In the genomic region with DNA sequence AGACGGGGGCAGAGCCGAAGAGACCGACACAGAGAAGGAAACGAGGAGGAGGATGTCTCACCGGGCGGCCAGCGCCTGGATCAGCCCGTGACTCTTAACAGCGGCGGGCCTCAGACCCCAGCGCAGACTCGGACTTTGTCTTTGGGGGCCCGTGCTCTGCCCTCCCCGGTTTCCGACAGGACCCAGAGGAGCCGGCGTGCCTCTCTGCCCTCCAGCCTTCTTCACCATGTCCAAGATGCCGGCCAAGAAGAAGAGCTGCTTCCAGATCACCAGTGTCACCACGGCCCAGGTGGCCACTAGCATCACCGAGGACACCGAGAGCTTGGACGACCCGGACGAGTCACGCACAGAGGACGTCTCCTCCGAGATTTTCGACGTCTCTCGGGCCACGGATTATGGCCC, we compare ENCODE assay signal across 1 cellular context.
TF ChIP-seq lines count a peak whose summit lies in the region.

No MANE protein-coding gene starts in this region.

TF ChIP-seq in K562, 482 proteins besides CTCF, POLR2A, EP300 and RAD21 (continued from another document):
- TF ChIP-seq, protein P1, sequence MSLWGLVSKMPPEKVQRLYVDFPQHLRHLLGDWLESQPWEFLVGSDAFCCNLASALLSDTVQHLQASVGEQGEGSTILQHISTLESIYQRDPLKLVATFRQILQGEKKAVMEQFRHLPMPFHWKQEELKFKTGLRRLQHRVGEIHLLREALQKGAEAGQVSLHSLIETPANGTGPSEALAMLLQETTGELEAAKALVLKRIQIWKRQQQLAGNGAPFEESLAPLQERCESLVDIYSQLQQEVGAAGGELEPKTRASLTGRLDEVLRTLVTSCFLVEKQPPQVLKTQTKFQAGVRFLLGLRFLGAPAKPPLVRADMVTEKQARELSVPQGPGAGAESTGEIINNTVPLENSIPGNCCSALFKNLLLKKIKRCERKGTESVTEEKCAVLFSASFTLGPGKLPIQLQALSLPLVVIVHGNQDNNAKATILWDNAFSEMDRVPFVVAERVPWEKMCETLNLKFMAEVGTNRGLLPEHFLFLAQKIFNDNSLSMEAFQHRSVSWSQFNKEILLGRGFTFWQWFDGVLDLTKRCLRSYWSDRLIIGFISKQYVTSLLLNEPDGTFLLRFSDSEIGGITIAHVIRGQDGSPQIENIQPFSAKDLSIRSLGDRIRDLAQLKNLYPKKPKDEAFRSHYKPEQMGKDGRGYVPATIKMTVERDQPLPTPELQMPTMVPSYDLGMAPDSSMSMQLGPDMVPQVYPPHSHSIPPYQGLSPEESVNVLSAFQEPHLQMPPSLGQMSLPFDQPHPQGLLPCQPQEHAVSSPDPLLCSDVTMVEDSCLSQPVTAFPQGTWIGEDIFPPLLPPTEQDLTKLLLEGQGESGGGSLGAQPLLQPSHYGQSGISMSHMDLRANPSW (CRISPR knock-in tag; IDR thresholded peaks at IDR 0.05): no peak
- TF ChIP-seq, protein P2, sequence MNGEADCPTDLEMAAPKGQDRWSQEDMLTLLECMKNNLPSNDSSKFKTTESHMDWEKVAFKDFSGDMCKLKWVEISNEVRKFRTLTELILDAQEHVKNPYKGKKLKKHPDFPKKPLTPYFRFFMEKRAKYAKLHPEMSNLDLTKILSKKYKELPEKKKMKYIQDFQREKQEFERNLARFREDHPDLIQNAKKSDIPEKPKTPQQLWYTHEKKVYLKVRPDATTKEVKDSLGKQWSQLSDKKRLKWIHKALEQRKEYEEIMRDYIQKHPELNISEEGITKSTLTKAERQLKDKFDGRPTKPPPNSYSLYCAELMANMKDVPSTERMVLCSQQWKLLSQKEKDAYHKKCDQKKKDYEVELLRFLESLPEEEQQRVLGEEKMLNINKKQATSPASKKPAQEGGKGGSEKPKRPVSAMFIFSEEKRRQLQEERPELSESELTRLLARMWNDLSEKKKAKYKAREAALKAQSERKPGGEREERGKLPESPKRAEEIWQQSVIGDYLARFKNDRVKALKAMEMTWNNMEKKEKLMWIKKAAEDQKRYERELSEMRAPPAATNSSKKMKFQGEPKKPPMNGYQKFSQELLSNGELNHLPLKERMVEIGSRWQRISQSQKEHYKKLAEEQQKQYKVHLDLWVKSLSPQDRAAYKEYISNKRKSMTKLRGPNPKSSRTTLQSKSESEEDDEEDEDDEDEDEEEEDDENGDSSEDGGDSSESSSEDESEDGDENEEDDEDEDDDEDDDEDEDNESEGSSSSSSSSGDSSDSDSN (IDR thresholded peaks at IDR 0.05; ENCODE audit: borderline replicate concordance in 1 of 2, low read depth in 2 of 2, low read length in 2 of 2): no peak
- TF ChIP-seq, protein P3, sequence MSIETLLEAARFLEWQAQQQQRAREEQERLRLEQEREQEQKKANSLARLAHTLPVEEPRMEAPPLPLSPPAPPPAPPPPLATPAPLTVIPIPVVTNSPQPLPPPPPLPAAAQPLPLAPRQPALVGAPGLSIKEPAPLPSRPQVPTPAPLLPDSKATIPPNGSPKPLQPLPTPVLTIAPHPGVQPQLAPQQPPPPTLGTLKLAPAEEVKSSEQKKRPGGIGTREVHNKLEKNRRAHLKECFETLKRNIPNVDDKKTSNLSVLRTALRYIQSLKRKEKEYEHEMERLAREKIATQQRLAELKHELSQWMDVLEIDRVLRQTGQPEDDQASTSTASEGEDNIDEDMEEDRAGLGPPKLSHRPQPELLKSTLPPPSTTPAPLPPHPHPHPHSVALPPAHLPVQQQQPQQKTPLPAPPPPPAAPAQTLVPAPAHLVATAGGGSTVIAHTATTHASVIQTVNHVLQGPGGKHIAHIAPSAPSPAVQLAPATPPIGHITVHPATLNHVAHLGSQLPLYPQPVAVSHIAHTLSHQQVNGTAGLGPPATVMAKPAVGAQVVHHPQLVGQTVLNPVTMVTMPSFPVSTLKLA (conservative IDR thresholded peaks at IDR 0.05): no peak
- TF ChIP-seq E2F3 (CRISPR knock-in tag; IDR thresholded peaks at IDR 0.05) (no peak), ZNF124 (CRISPR knock-in tag; IDR thresholded peaks at IDR 0.05) (no peak), ZNF644 (tag; IDR thresholded peaks at IDR 0.05; ENCODE audit: low read depth) (no peak), MECOM (CRISPR knock-in tag; IDR thresholded peaks at IDR 0.05) (no peak), HEY1 (CRISPR knock-in tag; IDR thresholded peaks at IDR 0.05; ENCODE audit: borderline replicate concordance) (no peak), ESRRB (CRISPR knock-in tag; IDR thresholded peaks at IDR 0.05; ENCODE audit: borderline replicate concordance) (no peak), ZNF551 (CRISPR knock-in tag; IDR thresholded peaks at IDR 0.05) (no peak), RAD51 (IDR thresholded peaks at IDR 0.05; ENCODE audit: borderline replicate concordance, low read depth) (no peak), SAFB2 (IDR thresholded peaks at IDR 0.05; ENCODE audit: borderline replicate concordance, low read depth, low read length, severe bottlenecking) (no peak), DIDO1 (tag; IDR thresholded peaks at IDR 0.05; ENCODE audit: low read depth) (no peak), SP2 (IDR thresholded peaks at IDR 0.05; ENCODE audit: extremely low read depth, low read depth, low read length, poor library complexity, severe bottlenecking) (no peak), MYBL2 (IDR thresholded peaks at IDR 0.05; ENCODE audit: low read depth) (no peak), MYBL2 (CRISPR knock-in tag; IDR thresholded peaks at IDR 0.05; ENCODE audit: borderline replicate concordance) (no peak), DNMT1 (IDR thresholded peaks at IDR 0.05) (no peak), RBBP5 (IDR thresholded peaks at IDR 0.05; ENCODE audit: borderline replicate concordance, insufficient read depth, low read length, poor library complexity, severe bottlenecking) (peak; percentile 7), ZNF23 (CRISPR knock-in tag; IDR thresholded peaks at IDR 0.05) (no peak), SRSF3 (IDR thresholded peaks at IDR 0.05; ENCODE audit: insufficient read depth, low read length) (0 out of 2 replicates have a peak, but pooled peaks have one; percentile 50), LEF1 (IDR thresholded peaks at IDR 0.05) (no peak), HMGN3 (IDR thresholded peaks at IDR 0.05; ENCODE audit: borderline replicate concordance, extremely low read depth, insufficient read length, low read depth, low read length) (no peak), ZNF354B (CRISPR knock-in tag; IDR thresholded peaks at IDR 0.05) (no peak), BCL6 (CRISPR knock-in tag; IDR thresholded peaks at IDR 0.05) (no peak), CHD2 (IDR thresholded peaks at IDR 0.05; ENCODE audit: low read depth, low read length) (no peak), ZNF583 (CRISPR knock-in tag; IDR thresholded peaks at IDR 0.05) (no peak), BACH1 (tag; IDR thresholded peaks at IDR 0.05) (no peak), NCOA2 (IDR thresholded peaks at IDR 0.05; ENCODE audit: partially characterized antibody in 2 of 2) (no peak), EHMT2 (IDR thresholded peaks at IDR 0.05) (no peak), SMAD4 (CRISPR knock-in tag; conservative IDR thresholded peaks at IDR 0.05) (no peak)
- TF ChIP-seq, protein P4, sequence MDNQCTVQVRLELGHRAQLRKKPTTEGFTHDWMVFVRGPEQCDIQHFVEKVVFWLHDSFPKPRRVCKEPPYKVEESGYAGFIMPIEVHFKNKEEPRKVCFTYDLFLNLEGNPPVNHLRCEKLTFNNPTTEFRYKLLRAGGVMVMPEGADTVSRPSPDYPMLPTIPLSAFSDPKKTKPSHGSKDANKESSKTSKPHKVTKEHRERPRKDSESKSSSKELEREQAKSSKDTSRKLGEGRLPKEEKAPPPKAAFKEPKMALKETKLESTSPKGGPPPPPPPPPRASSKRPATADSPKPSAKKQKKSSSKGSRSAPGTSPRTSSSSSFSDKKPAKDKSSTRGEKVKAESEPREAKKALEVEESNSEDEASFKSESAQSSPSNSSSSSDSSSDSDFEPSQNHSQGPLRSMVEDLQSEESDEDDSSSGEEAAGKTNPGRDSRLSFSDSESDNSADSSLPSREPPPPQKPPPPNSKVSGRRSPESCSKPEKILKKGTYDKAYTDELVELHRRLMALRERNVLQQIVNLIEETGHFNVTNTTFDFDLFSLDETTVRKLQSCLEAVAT (IDR thresholded peaks at IDR 0.05): 0 out of 4 replicates have a peak, but pooled peaks have one; percentile 7 to 8
- TF ChIP-seq, protein P5, sequence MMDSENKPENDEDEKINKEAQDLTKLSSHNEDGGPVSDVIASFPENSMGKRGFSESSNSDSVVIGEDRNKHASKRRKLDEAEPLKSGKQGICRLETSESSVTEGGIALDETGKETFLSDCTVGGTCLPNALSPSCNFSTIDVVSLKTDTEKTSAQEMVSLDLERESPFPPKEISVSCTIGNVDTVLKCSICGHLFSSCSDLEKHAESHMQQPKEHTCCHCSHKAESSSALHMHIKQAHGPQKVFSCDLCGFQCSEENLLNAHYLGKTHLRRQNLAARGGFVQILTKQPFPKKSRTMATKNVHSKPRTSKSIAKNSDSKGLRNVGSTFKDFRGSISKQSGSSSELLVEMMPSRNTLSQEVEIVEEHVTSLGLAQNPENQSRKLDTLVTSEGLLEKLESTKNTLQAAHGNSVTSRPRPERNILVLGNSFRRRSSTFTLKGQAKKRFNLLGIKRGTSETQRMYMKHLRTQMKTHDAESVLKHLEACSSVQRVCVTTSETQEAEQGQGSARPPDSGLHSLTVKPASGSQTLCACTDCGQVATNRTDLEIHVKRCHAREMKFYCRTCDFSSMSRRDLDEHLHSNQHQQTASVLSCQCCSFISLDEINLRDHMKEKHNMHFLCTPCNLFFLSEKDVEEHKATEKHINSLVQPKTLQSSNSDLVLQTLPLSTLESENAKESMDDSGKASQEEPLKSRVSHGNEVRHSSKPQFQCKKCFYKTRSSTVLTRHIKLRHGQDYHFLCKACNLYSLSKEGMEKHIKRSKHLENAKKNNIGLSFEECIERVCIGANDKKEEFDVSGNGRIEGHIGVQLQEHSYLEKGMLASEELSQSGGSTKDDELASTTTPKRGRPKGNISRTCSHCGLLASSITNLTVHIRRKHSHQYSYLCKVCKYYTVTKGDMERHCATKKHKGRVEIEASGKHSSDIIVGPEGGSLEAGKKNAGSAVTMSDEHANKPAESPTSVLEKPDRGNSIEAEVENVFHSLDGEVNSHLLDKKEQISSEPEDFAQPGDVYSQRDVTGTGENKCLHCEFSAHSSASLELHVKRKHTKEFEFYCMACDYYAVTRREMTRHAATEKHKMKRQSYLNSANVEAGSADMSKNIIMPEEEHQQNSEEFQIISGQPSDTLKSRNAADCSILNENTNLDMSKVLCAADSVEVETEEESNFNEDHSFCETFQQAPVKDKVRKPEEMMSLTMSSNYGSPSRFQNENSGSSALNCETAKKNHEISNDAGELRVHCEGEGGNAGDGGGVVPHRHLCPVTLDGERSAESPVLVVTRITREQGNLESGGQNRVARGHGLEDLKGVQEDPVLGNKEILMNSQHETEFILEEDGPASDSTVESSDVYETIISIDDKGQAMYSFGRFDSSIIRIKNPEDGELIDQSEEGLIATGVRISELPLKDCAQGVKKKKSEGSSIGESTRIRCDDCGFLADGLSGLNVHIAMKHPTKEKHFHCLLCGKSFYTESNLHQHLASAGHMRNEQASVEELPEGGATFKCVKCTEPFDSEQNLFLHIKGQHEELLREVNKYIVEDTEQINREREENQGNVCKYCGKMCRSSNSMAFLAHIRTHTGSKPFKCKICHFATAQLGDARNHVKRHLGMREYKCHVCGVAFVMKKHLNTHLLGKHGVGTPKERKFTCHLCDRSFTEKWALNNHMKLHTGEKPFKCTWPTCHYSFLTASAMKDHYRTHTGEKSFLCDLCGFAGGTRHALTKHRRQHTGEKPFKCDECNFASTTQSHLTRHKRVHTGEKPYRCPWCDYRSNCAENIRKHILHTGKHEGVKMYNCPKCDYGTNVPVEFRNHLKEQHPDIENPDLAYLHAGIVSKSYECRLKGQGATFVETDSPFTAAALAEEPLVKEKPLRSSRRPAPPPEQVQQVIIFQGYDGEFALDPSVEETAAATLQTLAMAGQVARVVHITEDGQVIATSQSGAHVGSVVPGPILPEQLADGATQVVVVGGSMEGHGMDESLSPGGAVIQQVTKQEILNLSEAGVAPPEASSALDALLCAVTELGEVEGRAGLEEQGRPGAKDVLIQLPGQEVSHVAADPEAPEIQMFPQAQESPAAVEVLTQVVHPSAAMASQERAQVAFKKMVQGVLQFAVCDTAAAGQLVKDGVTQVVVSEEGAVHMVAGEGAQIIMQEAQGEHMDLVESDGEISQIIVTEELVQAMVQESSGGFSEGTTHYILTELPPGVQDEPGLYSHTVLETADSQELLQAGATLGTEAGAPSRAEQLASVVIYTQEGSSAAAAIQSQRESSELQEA (IDR thresholded peaks at IDR 0.05; ENCODE audit: low read depth): no peak
- TF ChIP-seq, protein P6, sequence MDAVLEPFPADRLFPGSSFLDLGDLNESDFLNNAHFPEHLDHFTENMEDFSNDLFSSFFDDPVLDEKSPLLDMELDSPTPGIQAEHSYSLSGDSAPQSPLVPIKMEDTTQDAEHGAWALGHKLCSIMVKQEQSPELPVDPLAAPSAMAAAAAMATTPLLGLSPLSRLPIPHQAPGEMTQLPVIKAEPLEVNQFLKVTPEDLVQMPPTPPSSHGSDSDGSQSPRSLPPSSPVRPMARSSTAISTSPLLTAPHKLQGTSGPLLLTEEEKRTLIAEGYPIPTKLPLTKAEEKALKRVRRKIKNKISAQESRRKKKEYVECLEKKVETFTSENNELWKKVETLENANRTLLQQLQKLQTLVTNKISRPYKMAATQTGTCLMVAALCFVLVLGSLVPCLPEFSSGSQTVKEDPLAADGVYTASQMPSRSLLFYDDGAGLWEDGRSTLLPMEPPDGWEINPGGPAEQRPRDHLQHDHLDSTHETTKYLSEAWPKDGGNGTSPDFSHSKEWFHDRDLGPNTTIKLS (IDR thresholded peaks at IDR 0.05; ENCODE audit: borderline replicate concordance, low read depth): no peak
- TF ChIP-seq, protein P7, sequence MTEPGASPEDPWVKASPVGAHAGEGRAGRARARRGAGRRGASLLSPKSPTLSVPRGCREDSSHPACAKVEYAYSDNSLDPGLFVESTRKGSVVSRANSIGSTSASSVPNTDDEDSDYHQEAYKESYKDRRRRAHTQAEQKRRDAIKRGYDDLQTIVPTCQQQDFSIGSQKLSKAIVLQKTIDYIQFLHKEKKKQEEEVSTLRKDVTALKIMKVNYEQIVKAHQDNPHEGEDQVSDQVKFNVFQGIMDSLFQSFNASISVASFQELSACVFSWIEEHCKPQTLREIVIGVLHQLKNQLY (CRISPR knock-in tag; conservative IDR thresholded peaks at IDR 0.05): no peak
- TF ChIP-seq, protein P8, sequence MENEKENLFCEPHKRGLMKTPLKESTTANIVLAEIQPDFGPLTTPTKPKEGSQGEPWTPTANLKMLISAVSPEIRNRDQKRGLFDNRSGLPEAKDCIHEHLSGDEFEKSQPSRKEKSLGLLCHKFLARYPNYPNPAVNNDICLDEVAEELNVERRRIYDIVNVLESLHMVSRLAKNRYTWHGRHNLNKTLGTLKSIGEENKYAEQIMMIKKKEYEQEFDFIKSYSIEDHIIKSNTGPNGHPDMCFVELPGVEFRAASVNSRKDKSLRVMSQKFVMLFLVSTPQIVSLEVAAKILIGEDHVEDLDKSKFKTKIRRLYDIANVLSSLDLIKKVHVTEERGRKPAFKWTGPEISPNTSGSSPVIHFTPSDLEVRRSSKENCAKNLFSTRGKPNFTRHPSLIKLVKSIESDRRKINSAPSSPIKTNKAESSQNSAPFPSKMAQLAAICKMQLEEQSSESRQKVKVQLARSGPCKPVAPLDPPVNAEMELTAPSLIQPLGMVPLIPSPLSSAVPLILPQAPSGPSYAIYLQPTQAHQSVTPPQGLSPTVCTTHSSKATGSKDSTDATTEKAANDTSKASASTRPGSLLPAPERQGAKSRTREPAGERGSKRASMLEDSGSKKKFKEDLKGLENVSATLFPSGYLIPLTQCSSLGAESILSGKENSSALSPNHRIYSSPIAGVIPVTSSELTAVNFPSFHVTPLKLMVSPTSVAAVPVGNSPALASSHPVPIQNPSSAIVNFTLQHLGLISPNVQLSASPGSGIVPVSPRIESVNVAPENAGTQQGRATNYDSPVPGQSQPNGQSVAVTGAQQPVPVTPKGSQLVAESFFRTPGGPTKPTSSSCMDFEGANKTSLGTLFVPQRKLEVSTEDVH (IDR thresholded peaks at IDR 0.05; ENCODE audit: low read depth, partially characterized antibody): no peak
- TF ChIP-seq, protein P9, sequence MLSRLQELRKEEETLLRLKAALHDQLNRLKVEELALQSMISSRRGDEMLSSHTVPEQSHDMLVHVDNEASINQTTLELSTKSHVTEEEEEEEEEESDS (CRISPR knock-in tag; IDR thresholded peaks at IDR 0.05): no peak
